1 cellular context compared by ENCODE assay signal in the genomic region with DNA sequence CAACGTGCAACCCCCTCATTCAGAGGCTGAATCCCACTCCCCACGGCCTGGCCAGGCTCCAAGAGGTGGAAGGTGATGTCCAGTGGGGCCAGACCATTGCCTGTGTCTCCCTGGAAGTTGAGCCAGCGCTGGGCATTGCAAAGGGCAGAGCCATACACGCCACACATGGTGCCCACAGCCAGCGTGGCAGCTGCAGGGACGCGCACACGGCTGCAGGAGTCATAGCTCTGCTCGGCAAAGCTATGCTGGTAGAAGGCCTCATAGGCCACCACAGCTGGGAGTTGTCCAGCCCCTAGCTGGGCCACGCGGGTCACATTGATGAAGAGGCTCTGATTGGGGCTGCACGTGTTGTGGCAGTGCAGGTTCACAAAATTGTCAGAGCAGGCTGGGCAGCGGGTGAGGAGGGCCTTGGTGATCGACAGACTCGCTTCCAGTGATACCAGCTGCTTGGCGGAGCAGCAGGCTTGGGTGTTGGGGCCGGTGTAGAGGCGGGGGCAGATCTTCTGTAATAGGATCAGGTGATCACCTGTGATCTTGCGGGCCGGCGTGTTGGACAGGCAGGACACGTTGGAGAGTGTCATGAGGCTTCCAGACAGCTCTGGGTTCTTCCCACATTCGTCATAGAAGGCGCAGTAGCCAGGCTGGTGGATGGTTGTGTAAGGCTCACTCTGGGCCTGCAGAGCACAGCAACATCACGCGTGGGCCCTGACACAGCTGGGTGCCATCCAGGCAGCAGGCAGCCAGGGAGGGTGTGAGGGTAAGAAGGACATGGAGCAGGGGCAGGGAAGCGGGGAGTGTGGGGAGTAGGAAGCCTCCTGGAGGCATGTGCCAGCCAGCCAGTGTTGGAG.
TF ChIP-seq lines count a peak whose summit lies in the region.

No MANE protein-coding gene starts in this region.

TF ChIP-seq in GM23338, 12 proteins besides CTCF, POLR2A, EP300 and RAD21 (continued from another document):
- TF ChIP-seq, protein P1, sequence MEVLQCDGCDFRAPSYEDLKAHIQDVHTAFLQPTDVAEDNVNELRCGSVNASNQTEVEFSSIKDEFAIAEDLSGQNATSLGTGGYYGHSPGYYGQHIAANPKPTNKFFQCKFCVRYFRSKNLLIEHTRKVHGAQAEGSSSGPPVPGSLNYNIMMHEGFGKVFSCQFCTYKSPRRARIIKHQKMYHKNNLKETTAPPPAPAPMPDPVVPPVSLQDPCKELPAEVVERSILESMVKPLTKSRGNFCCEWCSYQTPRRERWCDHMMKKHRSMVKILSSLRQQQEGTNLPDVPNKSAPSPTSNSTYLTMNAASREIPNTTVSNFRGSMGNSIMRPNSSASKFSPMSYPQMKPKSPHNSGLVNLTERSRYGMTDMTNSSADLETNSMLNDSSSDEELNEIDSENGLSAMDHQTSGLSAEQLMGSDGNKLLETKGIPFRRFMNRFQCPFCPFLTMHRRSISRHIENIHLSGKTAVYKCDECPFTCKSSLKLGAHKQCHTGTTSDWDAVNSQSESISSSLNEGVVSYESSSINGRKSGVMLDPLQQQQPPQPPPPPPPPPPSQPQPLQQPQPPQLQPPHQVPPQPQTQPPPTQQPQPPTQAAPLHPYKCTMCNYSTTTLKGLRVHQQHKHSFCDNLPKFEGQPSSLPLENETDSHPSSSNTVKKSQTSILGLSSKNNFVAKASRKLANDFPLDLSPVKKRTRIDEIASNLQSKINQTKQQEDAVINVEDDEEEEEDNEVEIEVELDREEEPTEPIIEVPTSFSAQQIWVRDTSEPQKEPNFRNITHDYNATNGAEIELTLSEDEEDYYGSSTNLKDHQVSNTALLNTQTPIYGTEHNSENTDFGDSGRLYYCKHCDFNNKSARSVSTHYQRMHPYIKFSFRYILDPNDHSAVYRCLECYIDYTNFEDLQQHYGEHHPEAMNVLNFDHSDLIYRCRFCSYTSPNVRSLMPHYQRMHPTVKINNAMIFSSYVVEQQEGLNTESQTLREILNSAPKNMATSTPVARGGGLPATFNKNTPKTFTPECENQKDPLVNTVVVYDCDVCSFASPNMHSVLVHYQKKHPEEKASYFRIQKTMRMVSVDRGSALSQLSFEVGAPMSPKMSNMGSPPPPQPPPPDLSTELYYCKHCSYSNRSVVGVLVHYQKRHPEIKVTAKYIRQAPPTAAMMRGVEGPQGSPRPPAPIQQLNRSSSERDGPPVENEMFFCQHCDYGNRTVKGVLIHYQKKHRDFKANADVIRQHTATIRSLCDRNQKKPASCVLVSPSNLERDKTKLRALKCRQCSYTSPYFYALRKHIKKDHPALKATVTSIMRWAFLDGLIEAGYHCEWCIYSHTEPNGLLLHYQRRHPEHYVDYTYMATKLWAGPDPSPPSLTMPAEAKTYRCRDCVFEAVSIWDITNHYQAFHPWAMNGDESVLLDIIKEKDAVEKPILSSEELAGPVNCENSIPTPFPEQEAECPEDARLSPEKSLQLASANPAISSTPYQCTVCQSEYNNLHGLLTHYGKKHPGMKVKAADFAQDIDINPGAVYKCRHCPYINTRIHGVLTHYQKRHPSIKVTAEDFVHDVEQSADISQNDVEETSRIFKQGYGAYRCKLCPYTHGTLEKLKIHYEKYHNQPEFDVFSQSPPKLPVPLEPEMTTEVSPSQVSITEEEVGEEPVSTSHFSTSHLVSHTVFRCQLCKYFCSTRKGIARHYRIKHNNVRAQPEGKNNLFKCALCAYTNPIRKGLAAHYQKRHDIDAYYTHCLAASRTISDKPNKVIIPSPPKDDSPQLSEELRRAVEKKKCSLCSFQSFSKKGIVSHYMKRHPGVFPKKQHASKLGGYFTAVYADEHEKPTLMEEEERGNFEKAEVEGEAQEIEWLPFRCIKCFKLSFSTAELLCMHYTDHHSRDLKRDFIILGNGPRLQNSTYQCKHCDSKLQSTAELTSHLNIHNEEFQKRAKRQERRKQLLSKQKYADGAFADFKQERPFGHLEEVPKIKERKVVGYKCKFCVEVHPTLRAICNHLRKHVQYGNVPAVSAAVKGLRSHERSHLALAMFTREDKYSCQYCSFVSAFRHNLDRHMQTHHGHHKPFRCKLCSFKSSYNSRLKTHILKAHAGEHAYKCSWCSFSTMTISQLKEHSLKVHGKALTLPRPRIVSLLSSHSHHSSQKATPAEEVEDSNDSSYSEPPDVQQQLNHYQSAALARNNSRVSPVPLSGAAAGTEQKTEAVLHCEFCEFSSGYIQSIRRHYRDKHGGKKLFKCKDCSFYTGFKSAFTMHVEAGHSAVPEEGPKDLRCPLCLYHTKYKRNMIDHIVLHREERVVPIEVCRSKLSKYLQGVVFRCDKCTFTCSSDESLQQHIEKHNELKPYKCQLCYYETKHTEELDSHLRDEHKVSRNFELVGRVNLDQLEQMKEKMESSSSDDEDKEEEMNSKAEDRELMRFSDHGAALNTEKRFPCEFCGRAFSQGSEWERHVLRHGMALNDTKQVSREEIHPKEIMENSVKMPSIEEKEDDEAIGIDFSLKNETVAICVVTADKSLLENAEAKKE (CRISPR knock-in tag; IDR thresholded peaks at IDR 0.05) = no peak
- TF ChIP-seq STAT1 (IDR thresholded peaks at IDR 0.05; ENCODE audit: unreplicated experiment) (no peak), ZNF331 (CRISPR knock-in tag; IDR thresholded peaks at IDR 0.05; ENCODE audit: low read depth) (no peak), POLR2AphosphoS5 (IDR thresholded peaks at IDR 0.05; ENCODE audit: low read depth) (no peak)
